In the genomic region with DNA sequence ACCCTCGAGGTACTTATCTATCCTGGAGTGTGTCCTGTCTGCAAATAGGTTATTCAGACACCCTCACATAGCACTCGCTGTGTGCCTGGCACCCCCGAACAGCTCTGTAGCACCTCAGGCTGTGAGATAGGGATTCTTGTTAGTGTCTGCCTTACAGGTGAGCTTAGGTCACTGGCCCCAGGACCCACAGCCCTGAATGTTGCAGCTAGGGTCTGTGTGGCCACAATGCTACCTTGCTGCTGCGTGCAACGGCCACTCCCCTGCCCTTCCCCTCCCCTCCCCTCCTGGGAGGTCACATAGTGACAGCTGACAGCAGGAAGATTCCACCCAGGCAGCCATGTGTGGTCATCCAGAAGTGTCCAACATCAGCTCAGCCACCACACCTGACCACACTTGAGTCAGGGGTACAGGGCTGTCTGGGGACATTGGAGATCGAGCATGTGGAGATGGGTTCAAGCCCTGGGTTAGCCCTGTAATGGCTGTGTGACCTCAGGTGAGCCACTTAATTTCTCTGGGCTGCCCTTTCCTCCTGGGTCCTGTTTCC, we compare ENCODE assay signal across 24 cellular contexts.
"Had no signal": no experiment of that assay in that cellular context is flagged by ENCODE, and none has a peak within 500 bp of the region (broad histone marks: within the 10 kb centered on the region; RNA-seq: fewer than 3 reads in every experiment).

No MANE protein-coding gene starts in this region.

- H3K4me1 Mint-ChIP-seq: activated CD4-positive, alpha-beta T cell treated with anti-CD3 and anti-CD28 coated beads, Interleukin-2, amount 10 ng/mL, durations not matched to agents 24 days and 14 days; activated naive CD4-positive, alpha-beta T cell treated with anti-CD3 and anti-CD28 coated beads, Interleukin-2, amount 50 U/mL, for 24 hours; activated naive CD8-positive, alpha-beta T cell treated with anti-CD3 and anti-CD28 coated beads, Interleukin-2, amount 50 U/mL, for 24 hours had no signal

- ATAC-seq: activated naive CD8-positive, alpha-beta T cell treated with anti-CD3 and anti-CD28 coated beads, Interleukin-2, amount 50 U/mL, for 24 hours; naive thymus-derived CD8-positive, alpha-beta T cell; pancreas had no signal

- H3K27me3 ChIP-seq: pancreas, right atrium auricular region, testis had no signal

- H3K27ac Mint-ChIP-seq: activated CD4-positive, alpha-beta memory T cell treated with anti-CD3 and anti-CD28 coated beads for 36 hours; activated CD4-positive, alpha-beta T cell treated with anti-CD3 and anti-CD28 coated beads, Interleukin-2, amount 10 ng/mL, durations not matched to agents 24 days and 14 days; activated naive CD4-positive, alpha-beta T cell treated with anti-CD3 and anti-CD28 coated beads, Interleukin-2, amount 50 U/mL, for 24 hours; activated naive CD8-positive, alpha-beta T cell treated with anti-CD3 and anti-CD28 coated beads, Interleukin-2, amount 50 U/mL, for 24 hours; activated T-cell treated with anti-CD3 and anti-CD28 coated beads, Interleukin-2, amount 50 U/mL, for 24 hours; dendritic cell treated with granulocyte-macrophage colony-stimulating factor and Interleukin-4, amounts not matched to agents 40 ng/mL and 50 ng/mL, for 4 days; naive thymus-derived CD8-positive, alpha-beta T cell had no signal

- H3K27ac ChIP-seq: epithelial cell of prostate, esophagus squamous epithelium, neutrophil, pancreas, right atrium auricular region, testis, transverse colon had no signal

- DNase-seq: activated CD4-positive, alpha-beta memory T cell treated with anti-CD3 and anti-CD28 coated beads for 36 hours; activated CD4-positive, alpha-beta T cell treated with anti-CD3 and anti-CD28 coated beads, Interleukin-2, amount 10 ng/mL, durations not matched to agents 24 days and 14 days; activated CD4-positive, CD25-positive, alpha-beta regulatory T cell treated with anti-CD3 and anti-CD28 coated beads, Interleukin-2, amount 50 U/mL, for 72 hours; activated CD8-positive, alpha-beta memory T cell treated with anti-CD3 and anti-CD28 coated beads, Interleukin-2, amount 50 U/mL, for 48 hours; activated naive CD8-positive, alpha-beta T cell treated with anti-CD3 and anti-CD28 coated beads, Interleukin-2, amount 50 U/mL, for 24 hours; activated T-cell treated with anti-CD3 and anti-CD28 coated beads, Interleukin-2, amount 50 U/mL, for 24 hours; amygdala; central memory CD4-positive, alpha-beta T cell; effector CD4-positive, alpha-beta T cell; esophagus squamous epithelium; foreskin melanocyte; mammary epithelial cell; naive thymus-derived CD8-positive, alpha-beta T cell; pancreas; stimulated activated CD4-positive, alpha-beta T cell treated with anti-CD3 and anti-CD28 coated beads, Interleukin-2, amount 100 ng/mL, for 48 hours; stimulated activated naive CD4-positive, alpha-beta T cell treated with Interleukin-2 at 50 U/mL for 16 hours; T-helper 2 cell; testis; transverse colon had no signal

- H3K36me3 Mint-ChIP-seq: activated CD4-positive, alpha-beta memory T cell treated with anti-CD3 and anti-CD28 coated beads for 36 hours; activated naive CD4-positive, alpha-beta T cell treated with anti-CD3 and anti-CD28 coated beads, Interleukin-2, amount 50 U/mL, for 24 hours; naive thymus-derived CD8-positive, alpha-beta T cell had no signal

- H3K36me3 ChIP-seq: esophagus squamous epithelium, neutrophil, pancreas, right atrium auricular region, transverse colon had no signal

- H3K4me3 ChIP-seq: esophagus squamous epithelium, pancreas, right atrium auricular region, testis, transverse colon had no signal

- H3K9me3 ChIP-seq: esophagus squamous epithelium, neutrophil, pancreas, right atrium auricular region, testis, transverse colon had no signal

- H3K9me3 Mint-ChIP-seq: activated CD4-positive, alpha-beta memory T cell treated with anti-CD3 and anti-CD28 coated beads for 36 hours; activated CD4-positive, alpha-beta T cell treated with anti-CD3 and anti-CD28 coated beads, Interleukin-2, amount 10 ng/mL, durations not matched to agents 24 days and 14 days; activated naive CD4-positive, alpha-beta T cell treated with anti-CD3 and anti-CD28 coated beads, Interleukin-2, amount 50 U/mL, for 24 hours; activated naive CD8-positive, alpha-beta T cell treated with anti-CD3 and anti-CD28 coated beads, Interleukin-2, amount 50 U/mL, for 24 hours; activated T-cell treated with anti-CD3 and anti-CD28 coated beads, Interleukin-2, amount 50 U/mL, for 24 hours; dendritic cell treated with granulocyte-macrophage colony-stimulating factor and Interleukin-4, amounts not matched to agents 40 ng/mL and 50 ng/mL, for 4 days; naive thymus-derived CD8-positive, alpha-beta T cell had no signal

- H3K4me3 Mint-ChIP-seq: activated CD4-positive, alpha-beta memory T cell treated with anti-CD3 and anti-CD28 coated beads for 36 hours; activated CD4-positive, alpha-beta T cell treated with anti-CD3 and anti-CD28 coated beads, Interleukin-2, amount 10 ng/mL, durations not matched to agents 24 days and 14 days; activated naive CD4-positive, alpha-beta T cell treated with anti-CD3 and anti-CD28 coated beads, Interleukin-2, amount 50 U/mL, for 24 hours; activated naive CD8-positive, alpha-beta T cell treated with anti-CD3 and anti-CD28 coated beads, Interleukin-2, amount 50 U/mL, for 24 hours; activated T-cell treated with anti-CD3 and anti-CD28 coated beads, Interleukin-2, amount 50 U/mL, for 24 hours; dendritic cell treated with granulocyte-macrophage colony-stimulating factor and Interleukin-4, amounts not matched to agents 40 ng/mL and 50 ng/mL, for 4 days; naive thymus-derived CD8-positive, alpha-beta T cell had no signal

- H3K4me1 ChIP-seq: esophagus squamous epithelium, pancreas, right atrium auricular region, testis, transverse colon had no signal
